Comparison of ENCODE assay signal across 19 cellular contexts in the genomic region with DNA sequence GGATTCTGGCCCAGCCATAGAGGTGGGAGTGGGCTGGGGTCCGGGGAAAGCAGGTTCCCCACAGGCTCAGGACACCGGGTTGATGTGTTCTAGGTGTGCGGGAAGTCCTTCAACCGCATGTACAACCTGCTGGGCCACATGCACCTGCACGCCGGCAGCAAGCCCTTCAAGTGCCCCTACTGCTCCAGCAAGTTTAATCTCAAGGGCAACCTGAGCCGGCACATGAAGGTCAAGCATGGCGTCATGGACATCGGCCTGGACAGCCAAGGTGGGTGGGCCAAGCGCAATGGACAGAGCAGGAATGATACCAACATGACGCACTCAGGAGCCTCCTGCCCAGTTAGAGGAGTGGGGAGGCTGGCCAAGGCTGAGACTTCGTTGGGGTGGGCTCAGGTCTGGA.
"Had no signal": no experiment of that assay in that cellular context is flagged by ENCODE, and none has a peak within 500 bp of the region (broad histone marks: within the 10 kb centered on the region; RNA-seq: fewer than 3 reads in every experiment).

No MANE protein-coding gene starts in this region.

- DNase-seq: activated CD4-positive, alpha-beta T cell treated with anti-CD3 and anti-CD28 coated beads, Interleukin-2, amount 50 U/mL, for 4 hours; activated naive CD4-positive, alpha-beta T cell treated with Interleukin-2 at 50 U/mL for 16 hours; effector CD8-positive, alpha-beta T cell; foreskin keratinocyte; mammary epithelial cell; naive thymus-derived CD8-positive, alpha-beta T cell; nucleus accumbens; SK-N-SH; small intestine; stimulated activated naive CD8-positive, alpha-beta T cell treated with anti-CD3 and anti-CD28 coated beads, Interleukin-15, Interleukin-2, amounts not matched to agents 100 U/mL and 50 U/mL, for 24 hours; T-cell; T-helper 9 cell had no signal

- H3K27me3 ChIP-seq: cardiac muscle cell, foreskin keratinocyte, right atrium auricular region, suprapubic skin, upper lobe of left lung had no signal

- H3K4me3 Mint-ChIP-seq: activated T-helper 17 cell treated with anti-CD3 and anti-CD28 coated beads, Interleukin-2, amount 50 U/mL, for 72 hours; naive thymus-derived CD8-positive, alpha-beta T cell; T-cell had no signal

- H3K4me3 ChIP-seq: cardiac muscle cell, coronary artery, right atrium auricular region, suprapubic skin, upper lobe of left lung had no signal

- H3K36me3 ChIP-seq: cardiac muscle cell had no signal

- H3K4me1 Mint-ChIP-seq: activated T-helper 17 cell treated with anti-CD3 and anti-CD28 coated beads, Interleukin-2, amount 50 U/mL, for 72 hours had no signal

- H3K9me3 Mint-ChIP-seq: activated T-helper 17 cell treated with anti-CD3 and anti-CD28 coated beads, Interleukin-2, amount 50 U/mL, for 72 hours; naive thymus-derived CD8-positive, alpha-beta T cell; T-cell had no signal

- ATAC-seq: activated CD4-positive, CD25-positive, alpha-beta regulatory T cell treated with anti-CD3 and anti-CD28 coated beads, Interleukin-2, amount 50 U/mL, for 24 hours; activated T-helper 17 cell treated with anti-CD3 and anti-CD28 coated beads, Interleukin-2, amount 50 U/mL, for 72 hours; foreskin keratinocyte; naive thymus-derived CD8-positive, alpha-beta T cell; stimulated activated naive CD8-positive, alpha-beta T cell treated with anti-CD3 and anti-CD28 coated beads, Interleukin-15, Interleukin-2, amounts not matched to agents 100 U/mL and 50 U/mL, for 24 hours; T-cell had no signal

- H3K27ac ChIP-seq: coronary artery, right atrium auricular region had no signal

- H3K9ac ChIP-seq: SK-N-SH had no signal

- H3K27me3 Mint-ChIP-seq: activated T-helper 17 cell treated with anti-CD3 and anti-CD28 coated beads, Interleukin-2, amount 50 U/mL, for 72 hours; naive thymus-derived CD8-positive, alpha-beta T cell; T-cell had no signal

- H3K9me3 ChIP-seq: right atrium auricular region, SK-N-SH, suprapubic skin, upper lobe of left lung had no signal
